1 cellular context compared by ENCODE assay signal in genomic region chr10:31031666-31032514, GRCh38.
TF ChIP-seq lines count a peak whose summit lies in the region.

A gene with protein sequence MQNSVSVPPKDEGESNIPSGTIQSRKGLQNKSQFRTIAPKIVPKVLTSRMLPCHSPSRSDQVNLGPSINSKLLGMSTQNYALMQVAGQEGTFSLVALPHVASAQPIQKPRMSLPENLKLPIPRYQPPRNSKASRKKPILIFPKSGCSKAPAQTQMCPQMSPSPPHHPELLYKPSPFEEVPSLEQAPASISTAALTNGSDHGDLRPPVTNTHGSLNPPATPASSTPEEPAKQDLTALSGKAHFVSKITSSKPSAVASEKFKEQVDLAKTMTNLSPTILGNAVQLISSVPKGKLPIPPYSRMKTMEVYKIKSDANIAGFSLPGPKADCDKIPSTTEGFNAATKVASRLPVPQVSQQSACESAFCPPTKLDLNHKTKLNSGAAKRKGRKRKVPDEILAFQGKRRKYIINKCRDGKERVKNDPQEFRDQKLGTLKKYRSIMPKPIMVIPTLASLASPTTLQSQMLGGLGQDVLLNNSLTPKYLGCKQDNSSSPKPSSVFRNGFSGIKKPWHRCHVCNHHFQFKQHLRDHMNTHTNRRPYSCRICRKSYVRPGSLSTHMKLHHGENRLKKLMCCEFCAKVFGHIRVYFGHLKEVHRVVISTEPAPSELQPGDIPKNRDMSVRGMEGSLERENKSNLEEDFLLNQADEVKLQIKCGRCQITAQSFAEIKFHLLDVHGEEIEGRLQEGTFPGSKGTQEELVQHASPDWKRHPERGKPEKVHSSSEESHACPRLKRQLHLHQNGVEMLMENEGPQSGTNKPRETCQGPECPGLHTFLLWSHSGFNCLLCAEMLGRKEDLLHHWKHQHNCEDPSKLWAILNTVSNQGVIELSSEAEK (minus strand): TSS chr10:31031865. CDS start chr10:30877034, 154,831 bp downstream.

TF ChIP-seq in K562, 482 proteins besides CTCF, POLR2A, EP300 and RAD21 (continued from another document and continues in another):
- TF ChIP-seq MLLT1 (IDR thresholded peaks at IDR 0.05) (no peak), ARID3B (CRISPR knock-in tag; IDR thresholded peaks at IDR 0.05; ENCODE audit: borderline replicate concordance) (no peak), AFF1 (IDR thresholded peaks at IDR 0.05; ENCODE audit: low read depth in 1 of 2, partially characterized antibody in 2 of 2) (no peak), ID3 (CRISPR knock-in tag; IDR thresholded peaks at IDR 0.05) (no peak), ID3 (tag; IDR thresholded peaks at IDR 0.05) (no peak; the same call in 1 of the 2 replicates), IRF2 (CRISPR knock-in tag; IDR thresholded peaks at IDR 0.05) (no peak), MTA3 (IDR thresholded peaks at IDR 0.05; ENCODE audit: borderline replicate concordance) (peak; percentile 82), CBX3 (IDR thresholded peaks at IDR 0.05; ENCODE audit: borderline replicate concordance in 1 of 2, low read length in 2 of 2) (peak in 1 of 2 experiments; percentile 74; a peak in 1 of 3 replicates), ZNF133 (CRISPR knock-in tag; IDR thresholded peaks at IDR 0.05) (no peak), PML (IDR thresholded peaks at IDR 0.05; ENCODE audit: low read length) (no peak; the same call in 1 of the 2 replicates), ZNF232 (CRISPR knock-in tag; IDR thresholded peaks at IDR 0.05) (no peak), PHB (CRISPR knock-in tag; IDR thresholded peaks at IDR 0.05) (no peak), CREB5 (CRISPR knock-in tag; IDR thresholded peaks at IDR 0.05) (no peak), ZBED1 (IDR thresholded peaks at IDR 0.05) (no peak), ZC3H8 (IDR thresholded peaks at IDR 0.05) (no peak), PKNOX1 (IDR thresholded peaks at IDR 0.05) (peak; percentile 62), ZNF311 (CRISPR knock-in tag; IDR thresholded peaks at IDR 0.05) (no peak), BRD9 (IDR thresholded peaks at IDR 0.05; ENCODE audit: low read depth, partially characterized antibody) (peak; percentile 55), TEAD2 (tag; IDR thresholded peaks at IDR 0.05) (no peak), ETV5 (CRISPR knock-in tag; IDR thresholded peaks at IDR 0.05; ENCODE audit: low read depth) (no peak), KAT2B (IDR thresholded peaks at IDR 0.05; ENCODE audit: low read depth, low read length) (no peak), ZNF395 (CRISPR knock-in tag; IDR thresholded peaks at IDR 0.05) (no peak)
- TF ChIP-seq, protein P1, sequence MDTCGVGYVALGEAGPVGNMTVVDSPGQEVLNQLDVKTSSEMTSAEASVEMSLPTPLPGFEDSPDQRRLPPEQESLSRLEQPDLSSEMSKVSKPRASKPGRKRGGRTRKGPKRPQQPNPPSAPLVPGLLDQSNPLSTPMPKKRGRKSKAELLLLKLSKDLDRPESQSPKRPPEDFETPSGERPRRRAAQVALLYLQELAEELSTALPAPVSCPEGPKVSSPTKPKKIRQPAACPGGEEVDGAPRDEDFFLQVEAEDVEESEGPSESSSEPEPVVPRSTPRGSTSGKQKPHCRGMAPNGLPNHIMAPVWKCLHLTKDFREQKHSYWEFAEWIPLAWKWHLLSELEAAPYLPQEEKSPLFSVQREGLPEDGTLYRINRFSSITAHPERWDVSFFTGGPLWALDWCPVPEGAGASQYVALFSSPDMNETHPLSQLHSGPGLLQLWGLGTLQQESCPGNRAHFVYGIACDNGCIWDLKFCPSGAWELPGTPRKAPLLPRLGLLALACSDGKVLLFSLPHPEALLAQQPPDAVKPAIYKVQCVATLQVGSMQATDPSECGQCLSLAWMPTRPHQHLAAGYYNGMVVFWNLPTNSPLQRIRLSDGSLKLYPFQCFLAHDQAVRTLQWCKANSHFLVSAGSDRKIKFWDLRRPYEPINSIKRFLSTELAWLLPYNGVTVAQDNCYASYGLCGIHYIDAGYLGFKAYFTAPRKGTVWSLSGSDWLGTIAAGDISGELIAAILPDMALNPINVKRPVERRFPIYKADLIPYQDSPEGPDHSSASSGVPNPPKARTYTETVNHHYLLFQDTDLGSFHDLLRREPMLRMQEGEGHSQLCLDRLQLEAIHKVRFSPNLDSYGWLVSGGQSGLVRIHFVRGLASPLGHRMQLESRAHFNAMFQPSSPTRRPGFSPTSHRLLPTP (IDR thresholded peaks at IDR 0.05; ENCODE audit: borderline replicate concordance, extremely low read depth, insufficient read length), result no peak
- TF ChIP-seq, protein P2, sequence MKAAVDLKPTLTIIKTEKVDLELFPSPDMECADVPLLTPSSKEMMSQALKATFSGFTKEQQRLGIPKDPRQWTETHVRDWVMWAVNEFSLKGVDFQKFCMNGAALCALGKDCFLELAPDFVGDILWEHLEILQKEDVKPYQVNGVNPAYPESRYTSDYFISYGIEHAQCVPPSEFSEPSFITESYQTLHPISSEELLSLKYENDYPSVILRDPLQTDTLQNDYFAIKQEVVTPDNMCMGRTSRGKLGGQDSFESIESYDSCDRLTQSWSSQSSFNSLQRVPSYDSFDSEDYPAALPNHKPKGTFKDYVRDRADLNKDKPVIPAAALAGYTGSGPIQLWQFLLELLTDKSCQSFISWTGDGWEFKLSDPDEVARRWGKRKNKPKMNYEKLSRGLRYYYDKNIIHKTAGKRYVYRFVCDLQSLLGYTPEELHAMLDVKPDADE (conservative IDR thresholded peaks at IDR 0.05; ENCODE audit: control insufficient read depth, low read depth, low read length), result no peak
- TF ChIP-seq, protein P3, sequence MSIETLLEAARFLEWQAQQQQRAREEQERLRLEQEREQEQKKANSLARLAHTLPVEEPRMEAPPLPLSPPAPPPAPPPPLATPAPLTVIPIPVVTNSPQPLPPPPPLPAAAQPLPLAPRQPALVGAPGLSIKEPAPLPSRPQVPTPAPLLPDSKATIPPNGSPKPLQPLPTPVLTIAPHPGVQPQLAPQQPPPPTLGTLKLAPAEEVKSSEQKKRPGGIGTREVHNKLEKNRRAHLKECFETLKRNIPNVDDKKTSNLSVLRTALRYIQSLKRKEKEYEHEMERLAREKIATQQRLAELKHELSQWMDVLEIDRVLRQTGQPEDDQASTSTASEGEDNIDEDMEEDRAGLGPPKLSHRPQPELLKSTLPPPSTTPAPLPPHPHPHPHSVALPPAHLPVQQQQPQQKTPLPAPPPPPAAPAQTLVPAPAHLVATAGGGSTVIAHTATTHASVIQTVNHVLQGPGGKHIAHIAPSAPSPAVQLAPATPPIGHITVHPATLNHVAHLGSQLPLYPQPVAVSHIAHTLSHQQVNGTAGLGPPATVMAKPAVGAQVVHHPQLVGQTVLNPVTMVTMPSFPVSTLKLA (conservative IDR thresholded peaks at IDR 0.05), result peak in 1 of 2 experiments; percentile 78; a peak in 3 of 4 replicates
- TF ChIP-seq, protein P4, sequence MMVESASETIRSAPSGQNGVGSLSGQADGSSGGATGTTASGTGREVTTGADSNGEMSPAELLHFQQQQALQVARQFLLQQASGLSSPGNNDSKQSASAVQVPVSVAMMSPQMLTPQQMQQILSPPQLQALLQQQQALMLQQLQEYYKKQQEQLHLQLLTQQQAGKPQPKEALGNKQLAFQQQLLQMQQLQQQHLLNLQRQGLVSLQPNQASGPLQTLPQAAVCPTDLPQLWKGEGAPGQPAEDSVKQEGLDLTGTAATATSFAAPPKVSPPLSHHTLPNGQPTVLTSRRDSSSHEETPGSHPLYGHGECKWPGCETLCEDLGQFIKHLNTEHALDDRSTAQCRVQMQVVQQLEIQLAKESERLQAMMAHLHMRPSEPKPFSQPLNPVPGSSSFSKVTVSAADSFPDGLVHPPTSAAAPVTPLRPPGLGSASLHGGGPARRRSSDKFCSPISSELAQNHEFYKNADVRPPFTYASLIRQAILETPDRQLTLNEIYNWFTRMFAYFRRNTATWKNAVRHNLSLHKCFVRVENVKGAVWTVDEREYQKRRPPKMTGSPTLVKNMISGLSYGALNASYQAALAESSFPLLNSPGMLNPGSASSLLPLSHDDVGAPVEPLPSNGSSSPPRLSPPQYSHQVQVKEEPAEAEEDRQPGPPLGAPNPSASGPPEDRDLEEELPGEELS (CRISPR knock-in tag; IDR thresholded peaks at IDR 0.05; ENCODE audit: borderline replicate concordance), result 0 out of 2 replicates have a peak, but pooled peaks have one; percentile 25
